Comparison of ENCODE assay signal across 9 cellular contexts in genomic region chr1:23100074-23100748, GRCh38.
DNase-seq lines count a peak whose midpoint lies in the region; ATAC-seq and TF ChIP-seq lines count a peak whose summit lies in the region.
"Had no signal": no experiment of that assay in that cellular context is flagged by ENCODE, and none has a peak within 500 bp of the region (broad histone marks: within the 10 kb centered on the region; RNA-seq: fewer than 3 reads in every experiment).

No MANE protein-coding gene starts in this region.

- no peaks in the 10 kb centered on the region for H3K27me3 ChIP-seq in RWPE2 (ENCODE audit: insufficient read depth, poor library complexity, severe bottlenecking)
- no peaks in the 10 kb centered on the region for H3K27me3 ChIP-seq in upper lobe of left lung

- no peaks in the 10 kb centered on the region for H3K27me3 Mint-ChIP-seq in brain

- no peaks in the 10 kb centered on the region for H3K9me3 Mint-ChIP-seq in brain

- H3K36me3 ChIP-seq in RWPE2 (ENCODE audit: low read depth) (peaks cover 33% of the 10 kb centered on the region), upper lobe of left lung (peaks cover 0 to 3% (median 0%) of the 10 kb centered on the region in 4 donors)

- 36 to 41% methylated on average over 3 of the region's 3 CpGs for WGBS in upper lobe of left lung, 2 donors

- no peak for TF ChIP-seq POLR2A in upper lobe of left lung (IDR thresholded peaks at IDR 0.05)

- no peak overlapping the region for H3K4me3 ChIP-seq in RWPE2 (ENCODE audit: severe bottlenecking)
- no peak overlapping the region for H3K4me3 ChIP-seq in upper lobe of left lung

- TF ChIP-seq EP300 in upper lobe of left lung (IDR thresholded peaks at IDR 0.05): peak in 2 of 4 donors; percentile 17 to 49

- H3K4me1 Mint-ChIP-seq in brain: peaks cover 52% of the 10 kb centered on the region

- H3K27ac Mint-ChIP-seq in brain: peak overlapping the region; percentile 5 to 85 (median 70)

- H3K4me3 Mint-ChIP-seq in brain: no peak overlapping the region

- H3K9me3 ChIP-seq in RWPE2 (ENCODE audit: severe bottlenecking): no peaks in the 10 kb centered on the region
- no peaks in the 10 kb centered on the region for H3K9me3 ChIP-seq in upper lobe of left lung

- H3K27ac ChIP-seq in RWPE2 (ENCODE audit: poor library complexity, severe bottlenecking): peak overlapping the region; percentile 96
- H3K27ac ChIP-seq in upper lobe of left lung: peak overlapping the region; percentile 21 to 82 (median 56)
- H3K27ac ChIP-seq: 22Rv1 had no signal

- no peak for DNase-seq in activated CD4-positive, CD25-positive, alpha-beta regulatory T cell treated with anti-CD3 and anti-CD28 coated beads, Interleukin-2, amount 50 U/mL, for 72 hours
- DNase-seq in RWPE2 (ENCODE audit: low spot score): peak; percentile 74
- peak; percentile 14 for DNase-seq in left kidney (ENCODE audit: low read depth, low spot score)
- DNase-seq in upper lobe of left lung: peak in 1 of 2 donors; percentile 31

- peaks cover 48% of the 10 kb centered on the region for H3K4me1 ChIP-seq in RWPE2 (ENCODE audit: insufficient read depth, poor library complexity, severe bottlenecking)
- H3K4me1 ChIP-seq in upper lobe of left lung: peaks cover 45 to 55% (median 49%) of the 10 kb centered on the region in 4 donors

- no peak for TF ChIP-seq CTCF in RWPE2 (IDR thresholded peaks at IDR 0.05; ENCODE audit: poor library complexity, severe bottlenecking)
- TF ChIP-seq CTCF in brain (conservative IDR thresholded peaks at IDR 0.05): no peak
- no peak for TF ChIP-seq CTCF in upper lobe of left lung (IDR thresholded peaks at IDR 0.05)

- peaks cover 28% of the 10 kb centered on the region for H3K36me3 Mint-ChIP-seq in brain

- ATAC-seq in activated CD4-positive, CD25-positive, alpha-beta regulatory T cell treated with anti-CD3 and anti-CD28 coated beads, Interleukin-2, amount 50 U/mL, for 24 hours: peak; percentile 21 to 32
- ATAC-seq in RWPE2 (ENCODE audit: low read depth) (peak; percentile 74), upper lobe of left lung (ENCODE audit: low FRiP score in 2 of 2) (peak; percentile 48 to 88), GM19351 (IDR thresholded peaks at IDR 0.05; ENCODE audit: unreplicated experiment) (no peak), HG03432 (IDR thresholded peaks at IDR 0.05; ENCODE audit: unreplicated experiment) (no peak)

Comparison
In these comparisons a context has a peak if more than half of its experiments do, and no peak if none do; other contexts are left out.
1. ATAC-seq: peak in activated CD4-positive, CD25-positive, alpha-beta regulatory T cell treated with anti-CD3 and anti-CD28 coated beads, Interleukin-2, amount 50 U/mL, for 24 hours (2 of 2), RWPE2 (single experiment) and upper lobe of left lung (2 of 2); none in GM19351 (single experiment) and HG03432 (single experiment).